8 cellular contexts compared by ENCODE assay signal in genomic region chr17:44628234-44629188, GRCh38. TPM values are rescaled to one million over a fixed set of nuclear protein-coding genes. Genes with fewer than 3 reads are reported as not detected.
A peak's percentile ranks its signal among the peaks of the same experiment; 100 is the strongest.
DNase-seq lines count a peak whose midpoint lies in the region; ATAC-seq and TF ChIP-seq lines count a peak whose summit lies in the region.

No MANE protein-coding gene starts in this region.

- intact Hi-C loops in Right ventricle myocardium superior (cut with DNase I) (no loop called here), posterior vena cava (cut with DNase I) (no loop called here)

- ATAC-seq in GM18867 (IDR thresholded peaks at IDR 0.05; ENCODE audit: unreplicated experiment): peak; percentile 47
- peak; percentile 93 for ATAC-seq in Right ventricle myocardium superior (ENCODE audit: poor library complexity)
- no peak for ATAC-seq in GM19455 (IDR thresholded peaks at IDR 0.05; ENCODE audit: unreplicated experiment)
- ATAC-seq in HG03025 (IDR thresholded peaks at IDR 0.05; ENCODE audit: low FRiP score, unreplicated experiment): no peak

- DNase-seq in Right ventricle myocardium superior: peak; percentile 66
- DNase-seq in posterior vena cava (ENCODE audit: low spot score): peak; percentile 84
- DNase-seq in AG20443 (ENCODE audit: low spot score): no peak
- DNase-seq in stimulated activated CD4-positive, alpha-beta T cell treated with anti-CD3 and anti-CD28 coated beads, Interleukin-12 subunit alpha, Interleukin-12 subunit beta, amount 100 ng/mL, for 4 hours: no peak

TF ChIP-seq in PFSK-1, 5 proteins besides CTCF, POLR2A, EP300 and RAD21:
- TF ChIP-seq SIN3A (IDR thresholded peaks at IDR 0.05; ENCODE audit: borderline replicate concordance, insufficient read depth, low read length): no peak
- TF ChIP-seq TAF1 (IDR thresholded peaks at IDR 0.05; ENCODE audit: borderline replicate concordance, insufficient read depth, low read length): no peak
- peak; percentile 55; the same call in 1 of the 2 replicates for TF ChIP-seq POLR2AphosphoS5 (IDR thresholded peaks at IDR 0.05; ENCODE audit: low read depth, low read length)
- TF ChIP-seq FOXP2 (optimal IDR thresholded peaks at IDR 0.05; ENCODE audit: borderline replicate concordance, extremely low read depth, extremely low read length, insufficient read depth): peak; percentile 50
- TF ChIP-seq REST (IDR thresholded peaks at IDR 0.05; ENCODE audit: insufficient read depth in 1 of 2, low read depth in 2 of 2, low read length in 2 of 2): peak in 1 of 2 experiments; percentile 9; a peak in 1 of 4 replicates

RNA-seq across cellular contexts. Expression of gene MEIOC, which starts 27.8 kb away (rescaled TPM):
- 0.48 TPM for polyA plus RNA-seq in PFSK-1 (2012; ENCODE audit: insufficient read length, low read depth)
- not detected for total RNA-seq in Right ventricle myocardium superior
- under 1 TPM in 1 of 2 donors, not detected in 1; 0.10 TPM for total RNA-seq in posterior vena cava

Comparison
In these comparisons a context has a peak if more than half of its experiments do, and no peak if none do; other contexts are left out.
1. ATAC-seq: peak in GM18867 (single experiment) and Right ventricle myocardium superior (single experiment); none in GM19455 (single experiment) and HG03025 (single experiment).
2. DNase-seq: peak in Right ventricle myocardium superior (single experiment) and posterior vena cava (single experiment); none in AG20443 (single experiment) and stimulated activated CD4-positive, alpha-beta T cell treated with anti-CD3 and anti-CD28 coated beads, Interleukin-12 subunit alpha, Interleukin-12 subunit beta, amount 100 ng/mL, for 4 hours (single experiment).